ENCODE assay signal across 8 cellular contexts in the genomic region with DNA sequence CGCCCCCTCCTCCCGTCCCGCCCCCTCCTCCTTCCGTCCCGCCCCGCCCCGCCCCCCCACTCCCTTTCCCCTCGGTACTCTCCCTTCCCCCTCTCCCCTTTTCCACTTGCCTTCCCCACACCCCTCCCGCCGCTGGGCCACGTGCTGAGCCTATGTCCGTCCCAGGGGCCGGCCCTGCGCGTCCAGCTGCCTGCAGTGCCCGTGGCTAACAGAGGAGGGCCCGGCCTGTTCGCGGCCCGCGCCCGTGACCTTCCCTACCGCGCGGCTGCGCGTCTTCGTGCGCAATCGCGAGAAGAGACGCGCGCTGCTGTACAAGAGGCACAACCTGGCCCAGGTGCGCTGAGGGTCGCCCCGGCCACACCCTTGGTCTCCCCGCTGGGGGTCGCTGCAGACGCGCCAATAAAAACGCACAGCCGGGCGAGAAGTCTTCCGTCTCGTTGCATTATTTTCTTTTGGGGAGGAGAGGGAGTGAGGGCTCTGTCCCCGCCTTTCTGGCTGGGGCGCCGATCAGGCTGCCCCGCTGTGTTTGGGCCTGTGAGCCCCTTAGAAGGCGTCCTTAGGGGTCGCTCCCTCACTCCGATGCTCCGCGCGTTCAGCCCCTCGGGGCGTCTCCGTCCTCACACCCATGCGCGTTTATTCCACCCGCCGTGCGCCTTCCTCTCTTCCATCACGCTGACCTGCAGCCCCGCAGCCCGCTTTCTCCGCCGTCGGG. TPM values are rescaled to one million over a fixed set of nuclear protein-coding genes. Genes with fewer than 3 reads are reported as not detected.
DNase-seq lines count a peak whose midpoint lies in the region; ATAC-seq and TF ChIP-seq lines count a peak whose summit lies in the region.

No MANE protein-coding gene starts in this region.

- peak; percentile 43 for TF ChIP-seq CTCF in AG04449 (IDR thresholded peaks at IDR 0.05; ENCODE audit: insufficient read depth, low read length, missing control alignments)
- peak; percentile 82 for TF ChIP-seq CTCF in PC-9 (conservative IDR thresholded peaks at IDR 0.05)
- peak in 3 of 4 experiments; percentile 55 to 65 (median 56) for TF ChIP-seq CTCF in gastroesophageal sphincter (IDR thresholded peaks at IDR 0.05)
- peak; percentile 49 for TF ChIP-seq CTCF in thoracic aorta (IDR thresholded peaks at IDR 0.05)
- TF ChIP-seq CTCF in MM.1S (IDR thresholded peaks at IDR 0.05; ENCODE audit: low read length): no peak

- no peak overlapping the region for H3K4ac ChIP-seq in neuronal stem cell (ENCODE audit: low read length)

- no TSS peak for BruUV-seq in PC-9 (replicated peaks; lab: Mats Ljungman, UMichigan)

- H2BK120ac ChIP-seq in neuronal stem cell (ENCODE audit: low read depth, low read length): no peak overlapping the region

- peaks cover 16% of the 10 kb centered on the region for H3K27me3 Mint-ChIP-seq in activated naive CD4-positive, alpha-beta T cell treated with anti-CD3 and anti-CD28 coated beads for 36 hours (ENCODE audit: low read depth)

- CTCF ChIA-PET in AG04449 (lab: Yijun Ruan, JAX) (interaction anchor here (1.0 kb wide), 1 partner anchor 14 kb away, joined by 3 read pairs; no protein-coding TSS in a partner anchor), HEK293T (lab: Yijun Ruan, JAX) (interaction anchor here (0.6 kb wide), 1 partner anchor 18 kb away, joined by 3 read pairs; no protein-coding TSS in a partner anchor), PC-9 (lab: Charles Lee) (interaction anchor here (0.6 kb wide), 1 partner anchor 1566 kb away, joined by 3 read pairs; no protein-coding TSS in a partner anchor)
- CTCF ChIA-PET in activated naive CD4-positive, alpha-beta T cell treated with anti-CD3 and anti-CD28 coated beads for 36 hours (lab: Charles Lee): no interaction called here

- H4K8ac ChIP-seq in neuronal stem cell (ENCODE audit: low read depth, low read length): no peak overlapping the region

- no peak for DNase-seq in AG04449 (ENCODE audit: low read depth, low spot score)
- peak; percentile 79 for DNase-seq in HEK293T (ENCODE audit: extremely low spot score)
- DNase-seq in PC-9: peak; percentile 78 to 95
- peak; percentile 80 for DNase-seq in activated naive CD4-positive, alpha-beta T cell treated with anti-CD3 and anti-CD28 coated beads for 36 hours
- DNase-seq in neuronal stem cell (ENCODE audit: low spot score): peak; percentile 67
- DNase-seq in thoracic aorta (ENCODE audit: low spot score): no peak
- DNase-seq in MM.1S: no peak

- peak overlapping the region; percentile 74 for H3K4me3 Mint-ChIP-seq in activated naive CD4-positive, alpha-beta T cell treated with anti-CD3 and anti-CD28 coated beads for 36 hours

- H3K27ac ChIP-seq in PC-9 (no peak overlapping the region; the same call in 1 of the 2 replicates), gastroesophageal sphincter (peak overlapping the region in 3 of 4 donors; percentile 46 to 85 (median 68)), neuronal stem cell (replicated peaks; ENCODE audit: low read length) (no peak overlapping the region), thoracic aorta (no peak overlapping the region), MM.1S (ENCODE audit: low read length) (no peak overlapping the region)

- H3K23ac ChIP-seq in neuronal stem cell (ENCODE audit: low read depth, low read length, poor library complexity): peak overlapping the region; percentile 92

- peak overlapping the region; percentile 28 for H2BK15ac ChIP-seq in neuronal stem cell (ENCODE audit: low read length)

- H3K4me2 ChIP-seq in PC-9 (peak overlapping the region; percentile 83), neuronal stem cell (ENCODE audit: insufficient read depth, low read length, poor library complexity, severe bottlenecking) (peak overlapping the region; percentile 97), MM.1S (ENCODE audit: low read depth, low read length) (no peak overlapping the region)

- H3K9me2 ChIP-seq in PC-9 (ENCODE audit: insufficient read depth): no peaks in the 10 kb centered on the region
- H3K9me2 ChIP-seq in MM.1S (replicated peaks; ENCODE audit: insufficient read depth, low read length): no peaks in the 10 kb centered on the region

- ATAC-seq in gastroesophageal sphincter (peak; percentile 42), thoracic aorta (ENCODE audit: insufficient number of reproducible peaks, low FRiP score, low read depth) (no peak)

- no peak overlapping the region for H3K27ac Mint-ChIP-seq in activated naive CD4-positive, alpha-beta T cell treated with anti-CD3 and anti-CD28 coated beads for 36 hours

- H3K14ac ChIP-seq in neuronal stem cell (ENCODE audit: low read length): peak overlapping the region; percentile 79

- POLR2A ChIA-PET in AG04449 (lab: Yijun Ruan, JAX): interaction anchor here (0.7 kb wide), 1 partner anchor 103 kb away, joined by 3 read pairs; no protein-coding TSS in a partner anchor
- POLR2A ChIA-PET in HEK293T (lab: Yijun Ruan, JAX): interaction anchor here (1.0 kb wide), 1 partner anchor 29 kb away, joined by 3 read pairs; no protein-coding TSS in a partner anchor
- POLR2A ChIA-PET in PC-9 (lab: Charles Lee; ENCODE audit: unreplicated experiment): interaction anchor here (0.5 kb wide), 1 partner anchor 74 kb away, joined by 3 read pairs; no protein-coding TSS in a partner anchor

- H3K9me3 Mint-ChIP-seq in activated naive CD4-positive, alpha-beta T cell treated with anti-CD3 and anti-CD28 coated beads for 36 hours: no peaks in the 10 kb centered on the region

- H4K91ac ChIP-seq in neuronal stem cell (ENCODE audit: low read depth, low read length, poor library complexity): no peak overlapping the region

- peak overlapping the region; percentile 93 for H2BK12ac ChIP-seq in neuronal stem cell (ENCODE audit: low read length)

- no peaks in the 10 kb centered on the region for H3K9me3 ChIP-seq in PC-9 (ENCODE audit: insufficient read depth, low read depth)
- H3K9me3 ChIP-seq in gastroesophageal sphincter: no peaks in the 10 kb centered on the region
- no peaks in the 10 kb centered on the region for H3K9me3 ChIP-seq in neuronal stem cell (replicated peaks in 1 of 2; ENCODE audit: control insufficient read depth in 2 of 2, insufficient read depth in 1 of 2, low read depth in 1 of 2, low read length in 2 of 2)
- no peaks in the 10 kb centered on the region for H3K9me3 ChIP-seq in thoracic aorta
- H3K9me3 ChIP-seq in MM.1S (replicated peaks; ENCODE audit: insufficient read depth, low read length): no peaks in the 10 kb centered on the region

- H4K20me1 ChIP-seq in PC-9 (ENCODE audit: insufficient read depth) (no peaks in the 10 kb centered on the region), MM.1S (ENCODE audit: insufficient read depth, low read length) (no peaks in the 10 kb centered on the region)

- intact Hi-C loops in PC-9 (cut with micrococcal nuclease; ENCODE audit: unreplicated experiment): loop anchor here (1.0 to 10.0 kb wide), 7 partner anchors 28 to 614 kb away; partner anchors contain the start of gene TRIM11
- intact Hi-C loops in activated naive CD4-positive, alpha-beta T cell treated with anti-CD3 and anti-CD28 coated beads for 36 hours (cut with micrococcal nuclease): loop anchor here (1.0 to 5.0 kb wide), 5 partner anchors 79 to 284 kb away; a partner anchor contains a TSS

- H3K9ac ChIP-seq in neuronal stem cell (ENCODE audit: low read depth, low read length, poor library complexity): peak overlapping the region; percentile 89
- H3K9ac ChIP-seq in MM.1S (ENCODE audit: low read length): no peak overlapping the region

- H3F3A ChIP-seq in PC-9 (ENCODE audit: insufficient read depth, low read depth): peaks cover 14% of the 10 kb centered on the region; the same call in 1 of the 2 replicates
- H3F3A ChIP-seq in MM.1S (ENCODE audit: insufficient read depth, low read length): no peaks in the 10 kb centered on the region

- H2AFZ ChIP-seq in PC-9 (peak overlapping the region; percentile 97), neuronal stem cell (ENCODE audit: low read length) (peak overlapping the region; percentile 92), MM.1S (ENCODE audit: low read length) (no peak overlapping the region)

- 0% methylated on average over 6 of the region's 70 CpGs; no CpG with 5 or more reads in 1 of the 2 donors for WGBS in gastroesophageal sphincter (ENCODE audit: low coverage in 1 of 2), 2 donors
- WGBS in neuronal stem cell (ENCODE audit: extremely low coverage in 2 of 2, insufficient read length in 2 of 2, insufficient replicate concordance in 1 of 2), 2 donors: no CpG with 5 or more reads among the region's 70 CpGs

- H2AK5ac ChIP-seq in neuronal stem cell (ENCODE audit: low read depth, low read length): peak overlapping the region; percentile 66

- peak overlapping the region; percentile 33 for H2BK5ac ChIP-seq in neuronal stem cell (ENCODE audit: low read length)

- TF ChIP-seq POLR2A in gastroesophageal sphincter (IDR thresholded peaks at IDR 0.05): no peak

- H3K27me3 ChIP-seq in PC-9 (ENCODE audit: insufficient read depth, low read depth) (no peaks in the 10 kb centered on the region), gastroesophageal sphincter (peaks cover 5% of the 10 kb centered on the region), neuronal stem cell (ENCODE audit: control insufficient read depth in 3 of 3, insufficient read depth in 3 of 3, low read depth in 1 of 3, low read length in 3 of 3) (peaks cover 0 to 17% (median 15%) of the 10 kb centered on the region in 3 experiments), thoracic aorta (replicated peaks; ENCODE audit: insufficient read depth) (no peaks in the 10 kb centered on the region), MM.1S (replicated peaks; ENCODE audit: insufficient read depth, low read length) (no peaks in the 10 kb centered on the region)

- TF ChIP-seq EP300 in gastroesophageal sphincter (IDR thresholded peaks at IDR 0.05): no peak

- H3K79me2 ChIP-seq in PC-9 (ENCODE audit: low read depth) (no peaks in the 10 kb centered on the region), MM.1S (ENCODE audit: low read length) (no peaks in the 10 kb centered on the region)

- peak overlapping the region; percentile 98 for H3K18ac ChIP-seq in neuronal stem cell (ENCODE audit: low read length)

- no peaks in the 10 kb centered on the region for H3K36me3 ChIP-seq in PC-9 (ENCODE audit: low read depth)
- H3K36me3 ChIP-seq in gastroesophageal sphincter: no peaks in the 10 kb centered on the region
- H3K36me3 ChIP-seq in neuronal stem cell (replicated peaks in 1 of 2; ENCODE audit: control insufficient read depth in 2 of 2, insufficient read depth in 2 of 2, low read length in 2 of 2): no peaks in the 10 kb centered on the region
- H3K36me3 ChIP-seq in thoracic aorta: no peaks in the 10 kb centered on the region
- no peaks in the 10 kb centered on the region for H3K36me3 ChIP-seq in MM.1S (replicated peaks; ENCODE audit: insufficient read depth, low read length)

- peaks cover 11% of the 10 kb centered on the region for H3K4me1 Mint-ChIP-seq in activated naive CD4-positive, alpha-beta T cell treated with anti-CD3 and anti-CD28 coated beads for 36 hours (ENCODE audit: low read depth)

- no peaks in the 10 kb centered on the region for H3K36me3 Mint-ChIP-seq in activated naive CD4-positive, alpha-beta T cell treated with anti-CD3 and anti-CD28 coated beads for 36 hours (ENCODE audit: low read depth)

- H3K79me1 ChIP-seq in neuronal stem cell (ENCODE audit: low read depth, low read length): peaks cover 4% of the 10 kb centered on the region

- H3K4me1 ChIP-seq in PC-9 (replicated peaks; ENCODE audit: insufficient read depth) (peaks cover 15% of the 10 kb centered on the region), gastroesophageal sphincter (peaks cover 0 to 45% (median 7%) of the 10 kb centered on the region in 3 donors), neuronal stem cell (ENCODE audit: control insufficient read depth in 2 of 2, insufficient read depth in 1 of 2, low read depth in 1 of 2, low read length in 2 of 2) (peaks cover 0 to 8% of the 10 kb centered on the region in 2 donors), thoracic aorta (ENCODE audit: control insufficient read depth in 1 of 2, low read depth in 2 of 2) (peaks cover 7 to 30% of the 10 kb centered on the region in 2 donors), MM.1S (ENCODE audit: low read length) (no peaks in the 10 kb centered on the region)

- H3K4me3 ChIP-seq in AG04449 (ENCODE audit: low read depth, low read length) (peak overlapping the region; percentile 64), PC-9 (peak overlapping the region; percentile 67), gastroesophageal sphincter (peak overlapping the region; percentile 42 to 58), neuronal stem cell (ENCODE audit: low read length in 2 of 2) (peak overlapping the region; percentile 45 to 83), thoracic aorta (peak overlapping the region; percentile 78), MM.1S (ENCODE audit: low read length) (no peak overlapping the region)

RNA-seq across cellular contexts. Expression of gene TRIM11, which starts 28.0 kb away (rescaled TPM):
- total RNA-seq in PC-9 (2021) (76.5 and 78.2 TPM in 2 replicates), gastroesophageal sphincter (10 to 100 TPM; 16.3 to 24.6 (median 21.9) TPM), thoracic aorta (10 to 100 TPM; 30.1 to 32.5 TPM)
- total RNA-seq in activated naive CD4-positive, alpha-beta T cell treated with anti-CD3 and anti-CD28 coated beads for 36 hours: 10 to 100 TPM; 26.0 to 27.5 TPM
- polyA plus RNA-seq in neuronal stem cell (2013, experiment 1 of 2): 13.5 TPM
- polyA plus RNA-seq in neuronal stem cell (2013, experiment 2 of 2): 13.3 TPM

RNA-seq across cellular contexts. Expression of gene TRIM17, which starts 38.1 kb away (rescaled TPM):
- total RNA-seq in PC-9 (2021) (47.4 and 55.5 TPM in 2 replicates), gastroesophageal sphincter (not detected), thoracic aorta (under 1 TPM in 1 of 2 donors, not detected in 1; 0.56 TPM)
- 1 to 10 TPM; 1.0 to 1.2 TPM for total RNA-seq in activated naive CD4-positive, alpha-beta T cell treated with anti-CD3 and anti-CD28 coated beads for 36 hours
- 4.1 TPM for polyA plus RNA-seq in neuronal stem cell (2013, experiment 1 of 2)
- polyA plus RNA-seq in neuronal stem cell (2013, experiment 2 of 2): 3.7 TPM

Comparison
In these comparisons a context has a peak if more than half of its experiments do, and no peak if none do; other contexts are left out.
1. DNase-seq: peak in HEK293T (single experiment), PC-9 (2 of 2), activated naive CD4-positive, alpha-beta T cell treated with anti-CD3 and anti-CD28 coated beads for 36 hours (single experiment) and neuronal stem cell (single experiment); none in AG04449 (single experiment), thoracic aorta (single experiment) and MM.1S (single experiment).
2. H3K27ac ChIP-seq: peak in gastroesophageal sphincter (3 of 4); none in PC-9 (single experiment), neuronal stem cell (single experiment), thoracic aorta (0 of 2) and MM.1S (single experiment).
3. RNA of gene TRIM17, which starts 38.1 kb away (total RNA-seq): 47.4 to 55.5 TPM in PC-9; 1.0 to 1.2 TPM in activated naive CD4-positive, alpha-beta T cell treated with anti-CD3 and anti-CD28 coated beads for 36 hours, 0.56 TPM in thoracic aorta and not detected in gastroesophageal sphincter; every median in the first group is over 10 times any median in the second.